12 cellular contexts compared by ENCODE assay signal in the genomic region with DNA sequence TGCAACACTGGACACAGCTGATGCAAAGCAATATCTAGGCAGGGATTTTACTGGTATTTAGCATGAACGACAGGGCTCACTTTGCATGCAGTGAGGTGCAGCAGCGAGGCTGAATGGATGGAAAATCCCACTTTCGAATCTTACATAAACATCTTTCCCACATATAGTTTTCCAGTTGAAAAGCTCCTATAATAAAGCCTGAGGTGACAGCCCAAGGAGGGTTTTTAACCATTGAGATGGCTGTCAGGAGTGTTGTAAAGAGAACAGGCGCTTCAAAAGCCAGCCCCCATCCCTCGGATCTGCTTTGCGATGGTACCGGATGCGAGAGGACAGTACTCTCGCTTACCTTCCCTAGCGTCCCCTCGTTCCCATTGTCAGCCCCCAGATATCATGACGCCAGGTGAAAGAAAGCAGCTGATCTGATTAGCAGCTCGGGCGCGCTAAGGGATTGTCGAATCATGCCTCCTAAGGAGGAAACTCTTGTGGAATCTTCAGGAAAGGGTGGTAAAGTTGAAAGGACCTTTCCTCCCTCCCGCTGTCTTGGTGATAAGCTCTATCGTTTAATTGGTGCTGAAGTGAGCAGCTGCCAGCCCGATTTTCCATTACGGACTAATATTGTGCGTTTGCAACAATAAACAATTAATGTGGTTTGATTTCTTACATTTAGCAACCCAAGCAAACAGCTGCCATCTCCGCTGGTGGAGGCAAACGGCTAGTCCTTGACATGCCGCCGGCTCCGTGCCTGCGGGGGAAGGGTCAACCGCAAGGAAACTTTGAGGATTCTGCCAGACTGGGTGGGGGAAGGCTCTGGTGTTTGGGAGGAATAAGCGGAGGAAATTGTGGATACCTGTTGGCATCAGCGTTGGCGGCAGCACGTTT. TPM values are rescaled to one million over a fixed set of nuclear protein-coding genes. Genes with fewer than 3 reads are reported as not detected.
DNase-seq lines count a peak whose midpoint lies in the region; TF ChIP-seq lines count a peak whose summit lies in the region.
"Had no signal": no experiment of that assay in that cellular context is flagged by ENCODE, and none has a peak within 500 bp of the region (broad histone marks: within the 10 kb centered on the region; RNA-seq: fewer than 3 reads in every experiment).

No MANE protein-coding gene starts in this region.

- H3K36me3 ChIP-seq in endodermal cell (ENCODE audit: control insufficient read depth, insufficient read depth, low read length) (no peaks in the 10 kb centered on the region), tibial artery (no peaks in the 10 kb centered on the region), stomach (no peaks in the 10 kb centered on the region)
- H3K36me3 ChIP-seq: colonic mucosa had no signal

- H3K4me1 ChIP-seq in endodermal cell (ENCODE audit: control insufficient read depth, insufficient read depth, low read length) = peaks cover 4% of the 10 kb centered on the region
- H3K4me1 ChIP-seq in tibial artery = peaks cover 4 to 29% (median 21%) of the 10 kb centered on the region in 4 donors
- peaks cover 0 to 25% (median 8%) of the 10 kb centered on the region in 4 donors for H3K4me1 ChIP-seq in stomach
- H3K4me1 ChIP-seq: colonic mucosa had no signal

- H3K36me3 Mint-ChIP-seq in endodermal cell (ENCODE audit: low read depth) = no peaks in the 10 kb centered on the region

- peaks cover 85% of the 10 kb centered on the region for H3K27me3 Mint-ChIP-seq in endodermal cell (ENCODE audit: insufficient read depth)

- H3K4me3 ChIP-seq in endodermal cell (ENCODE audit: low read length) (peak overlapping the region; percentile 90), tibial artery (peak overlapping the region; percentile 30 to 46), stomach (peak overlapping the region in 2 of 4 donors; percentile 28 to 32)
- H3K4me3 ChIP-seq: colonic mucosa had no signal

- peaks cover 33% of the 10 kb centered on the region for H3K4me1 Mint-ChIP-seq in endodermal cell

- no peak for TF ChIP-seq POLR2A in stomach (IDR thresholded peaks at IDR 0.05)

- peak overlapping the region; percentile 34 for H3K9ac ChIP-seq in endodermal cell (ENCODE audit: extremely low read depth, low read length, poor library complexity, severe bottlenecking)

- DNase-seq in NCI-H82 (lab: John Stamatoyannopoulos, UW) = peak; percentile 46
- no peak for DNase-seq in NCI-H82 treated with DMSO at 0.1 percent for 48 hours (lab: John Stamatoyannopoulos, UW; ENCODE audit: unreplicated experiment)
- peak; percentile 82 for DNase-seq in endodermal cell
- DNase-seq in myocyte (ENCODE audit: low read depth) = peak; percentile 66
- no peak for DNase-seq in tibial artery
- no peak for DNase-seq in stomach
- no peak for DNase-seq in GM13976 (ENCODE audit: low spot score)
- no peak for DNase-seq in NCI-H2171 (lab: John Stamatoyannopoulos, UW)
- DNase-seq: ACHN; colonic mucosa; KBM-7; stimulated activated CD4-positive, alpha-beta T cell treated with anti-CD3 and anti-CD28 coated beads, Interleukin-15, amount 100 ng/mL, for 24 hours had no signal

- peak overlapping the region; percentile 96 for H3K27ac Mint-ChIP-seq in endodermal cell

- peak overlapping the region; percentile 70 for H3K4me3 Mint-ChIP-seq in endodermal cell

- no peak for TF ChIP-seq EP300 in stomach (IDR thresholded peaks at IDR 0.05)

- intact Hi-C loops in tibial artery (cut with DNase I; ENCODE audit: low total_unique reads) (no loop called here), stomach (cut with DNase I; ENCODE audit: low total_unique reads) (no loop called here)

- 0 to 2% methylated on average over 13 to 32 of the region's 32 CpGs for WGBS in endodermal cell (ENCODE audit: insufficient coverage in 1 of 2, insufficient read length in 1 of 2), 2 experiments
- 3 to 6% (median 3%) methylated on average over 32 of the region's 32 CpGs for WGBS in stomach, 5 donors

- H3K27me3 ChIP-seq in endodermal cell (ENCODE audit: control insufficient read depth, insufficient read depth, low read length, poor library complexity, severe bottlenecking) (peaks cover 65% of the 10 kb centered on the region), tibial artery (peaks cover 0 to 57% of the 10 kb centered on the region in 2 donors), stomach (peaks cover 14 to 50% (median 28%) of the 10 kb centered on the region in 3 donors)

- H3K9me3 ChIP-seq in endodermal cell (ENCODE audit: control insufficient read depth, low read length) = no peaks in the 10 kb centered on the region
- no peaks in the 10 kb centered on the region for H3K9me3 ChIP-seq in tibial artery
- no peaks in the 10 kb centered on the region for H3K9me3 ChIP-seq in stomach
- H3K9me3 ChIP-seq: colonic mucosa had no signal

- H3K27ac ChIP-seq in endodermal cell (ENCODE audit: low read depth, low read length) (no peak overlapping the region), tibial artery (no peak overlapping the region), stomach (no peak overlapping the region)
- H3K27ac ChIP-seq: colonic mucosa had no signal

- no peak for TF ChIP-seq CTCF in endodermal cell (conservative IDR thresholded peaks at IDR 0.05)
- no peak for TF ChIP-seq CTCF in tibial artery (IDR thresholded peaks at IDR 0.05)
- TF ChIP-seq CTCF in stomach (IDR thresholded peaks at IDR 0.05) = no peak
- no peak for TF ChIP-seq CTCF in GM13976 (IDR thresholded peaks at IDR 0.05; ENCODE audit: borderline replicate concordance, control extremely low read depth, extremely low read depth, insufficient read depth, missing control alignments)

- no peaks in the 10 kb centered on the region for H3K9me3 Mint-ChIP-seq in endodermal cell

- in situ Hi-C loops in GM13976 (cut with MboI; ENCODE audit: low sequenced_read_pairs, unreplicated experiment) = no loop called here

RNA-seq across cellular contexts. Expression of a gene that starts 1.8 kb away (rescaled TPM):
- 10 to 100 TPM; 13.9 to 27.2 TPM for total RNA-seq in endodermal cell
- 12.3 TPM for polyA plus RNA-seq in endodermal cell (2013, experiment 1 of 2)
- 9.4 TPM for polyA plus RNA-seq in endodermal cell (2013, experiment 2 of 2)
- 13.6 and 38.7 TPM in 2 replicates for total RNA-seq in myocyte
- 5.5 TPM for polyA plus RNA-seq in myocyte (2012)
- 1 to 10 TPM in 1 of 5 donors, not detected in 4; 6.4 TPM for total RNA-seq in stomach
- under 1 TPM in 1 of 3 donors, not detected in 2; 0.13 TPM for polyA plus RNA-seq in stomach

Comparison
In these comparisons a context has a peak if more than half of its experiments do, and no peak if none do; other contexts are left out.
1. DNase-seq: peak in NCI-H82 (single experiment), endodermal cell (single experiment) and myocyte (single experiment); none in NCI-H82 treated with DMSO at 0.1 percent for 48 hours (single experiment), tibial artery (0 of 2), stomach (single experiment), GM13976 (single experiment) and NCI-H2171 (single experiment).